In genomic region chr21:34008618-34009017, GRCh38 we compare ENCODE assay signal across 16 cellular contexts.
DNase-seq lines count a peak whose midpoint lies in the region; ATAC-seq, FAIRE-seq and TF ChIP-seq lines count a peak whose summit lies in the region.
"Had no signal": no experiment of that assay in that cellular context is flagged by ENCODE, and none has a peak within 500 bp of the region (broad histone marks: within the 10 kb centered on the region; RNA-seq: fewer than 3 reads in every experiment).

No MANE protein-coding gene starts in this region.

- peaks cover 2 to 13% of the 10 kb centered on the region in 2 experiments; a peak in 4 of 5 replicates for H3K27me3 ChIP-seq in K562 (ENCODE audit: control insufficient read depth in 2 of 2, insufficient read depth in 2 of 2, low read length in 2 of 2)

- peaks cover 0 to 7% of the 10 kb centered on the region in 2 experiments; a peak in 1 of 5 replicates for H3K4me1 ChIP-seq in K562 (replicated peaks in 1 of 2; ENCODE audit: control insufficient read depth in 2 of 2, insufficient read depth in 2 of 2, low read length in 2 of 2)

- CTCF ChIA-PET in K562 (lab: Yijun Ruan, JAX; ENCODE audit: low intra/inter-chr PET ratio) = no interaction called here

- H3K4me2 ChIP-seq in K562 (ENCODE audit: insufficient read depth, low read length) = no peak overlapping the region

- TF ChIP-seq CTCF in K562 (IDR thresholded peaks at IDR 0.05 in 2 of 3, conservative IDR thresholded peaks at IDR 0.05 in 1 of 3; ENCODE audit: insufficient read depth in 2 of 3, low read depth in 1 of 3, low read length in 3 of 3) = no peak

- WGBS in K562 (ENCODE audit: insufficient coverage, low coverage, missing lambda C conversion rate) = 14% methylated on average over 5 of the region's 5 CpGs

- no peak for TF ChIP-seq EP300 in K562 (IDR thresholded peaks at IDR 0.05; ENCODE audit: low read length)

- no peaks in the 10 kb centered on the region for H3K79me2 ChIP-seq in K562 (ENCODE audit: control insufficient read depth, insufficient read depth, low read length)

- H3K9me1 ChIP-seq in K562 (ENCODE audit: control insufficient read depth, insufficient read depth, low read length) = no peaks in the 10 kb centered on the region

- intact Hi-C loops in K562 (cut with micrococcal nuclease) = no loop called here

- FAIRE-seq in K562 (lab: Jason Lieb, UNC) (no peak), H54 (lab: Jason Lieb, UNC) (no peak)
- FAIRE-seq: A204.1, endometrium, islet of Langerhans had no signal

- no peak for ATAC-seq in K562
- ATAC-seq in HG02970 (IDR thresholded peaks at IDR 0.05; ENCODE audit: low FRiP score, unreplicated experiment) = no peak

- in situ Hi-C loops in K562 (cut with MboI) = no loop called here

- H2AFZ ChIP-seq in K562 (ENCODE audit: low read depth, low read length) = no peak overlapping the region

- H4K20me1 ChIP-seq in K562 (replicated peaks; ENCODE audit: control insufficient read depth, insufficient read depth, low read length) = no peaks in the 10 kb centered on the region

- H3K9ac ChIP-seq in K562 (ENCODE audit: insufficient read depth in 1 of 2, low read depth in 2 of 2, low read length in 2 of 2) = no peak overlapping the region

- DNase-seq in activated CD4-positive, alpha-beta T cell treated with anti-CD3 and anti-CD28 coated beads for 48 hours = peak; percentile 86
- no peak for DNase-seq in activated CD4-positive, alpha-beta T cell treated with anti-CD3 and anti-CD28 coated beads, Interleukin-2, amount 50 U/mL, for 1 hour
- DNase-seq in T1000 (lab: John Stamatoyannopoulos, UW) (peak; percentile 79), K562 (ENCODE audit: extremely low read depth in 1 of 4, low spot score in 3 of 4) (peak in 1 of 4 experiments; percentile 24), H54 (ENCODE audit: insufficient read length, low spot score) (no peak), RPMI8226 (no peak)
- peak; percentile 36 for DNase-seq in stimulated activated CD8-positive, alpha-beta memory T cell treated with anti-CD3 and anti-CD28 coated beads, Interleukin-12 subunit alpha, Interleukin-12 subunit beta, amount 100 ng/mL, for 24 hours (ENCODE audit: extremely low read depth)
- DNase-seq: CD4-positive, alpha-beta memory T cell; Kasumi-1; NCI-H1694; NCI-H524 treated with DMSO at 0.1 percent for 48 hours; nucleus accumbens had no signal

- no peaks in the 10 kb centered on the region; the same call in none of the 2 replicates for H3K9me3 ChIP-seq in K562 (replicated peaks; ENCODE audit: control insufficient read depth, insufficient read depth, low read depth, low read length)

- POLR2A ChIA-PET in K562 (lab: Yijun Ruan, JAX) = interaction anchor here (0.5 to 1.4 kb wide), 7 partner anchors 9 to 257 kb away, joined by 3 to 6 read pairs (median 3); no protein-coding TSS in a partner anchor

- no peak for TF ChIP-seq RAD21 in K562 (CRISPR knock-in tag; conservative IDR thresholded peaks at IDR 0.05 in 1 of 2, IDR thresholded peaks at IDR 0.05 in 1 of 2)

- TF ChIP-seq POLR2A in K562 (conservative IDR thresholded peaks at IDR 0.05) (no peak), H54 (IDR thresholded peaks at IDR 0.05; ENCODE audit: low read depth, low read length) (no peak)

- H3K4me3 ChIP-seq in K562 = no peak overlapping the region

- no peak overlapping the region for H3K27ac ChIP-seq in K562 (ENCODE audit: extremely low read depth, low read depth, low read length)

- no peaks in the 10 kb centered on the region; the same call in 2 of the 3 replicates for H3K36me3 ChIP-seq in K562 (ENCODE audit: control insufficient read depth, insufficient read depth, low read length)

- no TSS peak for BruUV-seq in K562 (replicated peaks; lab: Mats Ljungman, UMichigan)

TF ChIP-seq in K562, 482 proteins besides CTCF, POLR2A, EP300 and RAD21:
- TF ChIP-seq ZNF24 (IDR thresholded peaks at IDR 0.05) (no peak), CBFA2T3 (IDR thresholded peaks at IDR 0.05) (peak; percentile 51), ZNF699 (CRISPR knock-in tag; IDR thresholded peaks at IDR 0.05; ENCODE audit: insufficient replicate concordance) (no peak), ZNF224 (CRISPR knock-in tag; IDR thresholded peaks at IDR 0.05) (no peak), KAT8 (IDR thresholded peaks at IDR 0.05; ENCODE audit: low read depth) (no peak), RCOR1 (IDR thresholded peaks at IDR 0.05; ENCODE audit: borderline replicate concordance in 1 of 2, low read depth in 2 of 2, low read length in 2 of 2) (peak in 1 of 2 experiments; percentile 90; a peak in 2 of 4 replicates), ZNF717 (CRISPR knock-in tag; IDR thresholded peaks at IDR 0.05) (no peak), FOXP4 (CRISPR knock-in tag; IDR thresholded peaks at IDR 0.05; ENCODE audit: borderline replicate concordance) (no peak), KLF6 (CRISPR knock-in tag; IDR thresholded peaks at IDR 0.05; ENCODE audit: borderline replicate concordance) (no peak), FOSL1 (tag; conservative IDR thresholded peaks at IDR 0.05) (peak; percentile 35; the same call in 1 of the 2 replicates), KDM1A (IDR thresholded peaks at IDR 0.05) (peak in 1 of 2 experiments; percentile 78; a peak in 3 of 4 replicates), SMAD4 (CRISPR knock-in tag; conservative IDR thresholded peaks at IDR 0.05) (peak; percentile 68; the same call in 1 of the 2 replicates), MCM2 (IDR thresholded peaks at IDR 0.05; ENCODE audit: low read depth) (no peak), THAP7 (CRISPR knock-in tag; IDR thresholded peaks at IDR 0.05) (no peak), HNRNPH1 (optimal IDR thresholded peaks at IDR 0.05; ENCODE audit: low read depth, low read length) (no peak), SMARCA5 (IDR thresholded peaks at IDR 0.05) (no peak), C11orf30 (IDR thresholded peaks at IDR 0.05; ENCODE audit: low read depth) (peak; percentile 29; the same call in 1 of the 2 replicates), DIDO1 (tag; IDR thresholded peaks at IDR 0.05; ENCODE audit: low read depth) (no peak), ATF7 (IDR thresholded peaks at IDR 0.05) (peak; percentile 39; the same call in 1 of the 2 replicates), RBM14 (IDR thresholded peaks at IDR 0.05; ENCODE audit: borderline replicate concordance, insufficient read depth, low read depth, low read length) (no peak), EGR1 (conservative IDR thresholded peaks at IDR 0.05) (peak; percentile 39), ZNF507 (tag; conservative IDR thresholded peaks at IDR 0.05) (no peak), MTF1 (CRISPR knock-in tag; IDR thresholded peaks at IDR 0.05; ENCODE audit: borderline replicate concordance) (no peak), JUND (IDR thresholded peaks at IDR 0.05; ENCODE audit: borderline replicate concordance, low read depth, low read length) (peak; percentile 3; the same call in 1 of the 2 replicates), JUND (tag; IDR thresholded peaks at IDR 0.05; ENCODE audit: borderline replicate concordance, low read depth, low read length) (no peak; the same call in 2 of the 3 replicates), PHF8 (IDR thresholded peaks at IDR 0.05; ENCODE audit: borderline replicate concordance, low read length) (no peak), MEF2A (IDR thresholded peaks at IDR 0.05; ENCODE audit: control insufficient read depth, low read depth, low read length) (no peak), HES1 (IDR thresholded peaks at IDR 0.05; ENCODE audit: low read depth) (0 out of 2 replicates have a peak, but pooled peaks have one; percentile 16), ESRRA (IDR thresholded peaks at IDR 0.05; ENCODE audit: borderline replicate concordance, low read depth) (no peak), MAFG (tag; conservative IDR thresholded peaks at IDR 0.05) (0 out of 2 replicates have a peak, but pooled peaks have one; percentile 10), HDAC2 (IDR thresholded peaks at IDR 0.05) (peak; percentile 55; the same call in 1 of the 2 replicates), CTBP1 (IDR thresholded peaks at IDR 0.05; ENCODE audit: borderline replicate concordance) (peak; percentile 73), SMARCE1 (IDR thresholded peaks at IDR 0.05) (no peak), ZNF165 (CRISPR knock-in tag; IDR thresholded peaks at IDR 0.05; ENCODE audit: borderline replicate concordance) (no peak)

Comparison
In these comparisons a context has a peak if more than half of its experiments do, and no peak if none do; other contexts are left out.
1. DNase-seq: peak in activated CD4-positive, alpha-beta T cell treated with anti-CD3 and anti-CD28 coated beads for 48 hours (single experiment), T1000 (single experiment) and stimulated activated CD8-positive, alpha-beta memory T cell treated with anti-CD3 and anti-CD28 coated beads, Interleukin-12 subunit alpha, Interleukin-12 subunit beta, amount 100 ng/mL, for 24 hours (single experiment); none in activated CD4-positive, alpha-beta T cell treated with anti-CD3 and anti-CD28 coated beads, Interleukin-2, amount 50 U/mL, for 1 hour (single experiment), H54 (single experiment) and RPMI8226 (single experiment).